15 cellular contexts compared by ENCODE assay signal in genomic region chr3:61078016-61078415, GRCh38.
DNase-seq lines count a peak whose midpoint lies in the region; TF ChIP-seq lines count a peak whose summit lies in the region.
"Had no signal": no experiment of that assay in that cellular context is flagged by ENCODE, and none has a peak within 500 bp of the region (broad histone marks: within the 10 kb centered on the region; RNA-seq: fewer than 3 reads in every experiment).

No MANE protein-coding gene starts in this region.

- H3K9me3 Mint-ChIP-seq in brain (peaks cover 0 to 3% (median 0%) of the 10 kb centered on the region in 5 experiments), neural crest cell (no peaks in the 10 kb centered on the region), type B pancreatic cell (no peaks in the 10 kb centered on the region), HFFc6 (peaks cover 11% of the 10 kb centered on the region)
- H3K9me3 Mint-ChIP-seq: CD4-positive, alpha-beta T cell; H9 had no signal

- H3K36me3 Mint-ChIP-seq in brain (no peaks in the 10 kb centered on the region), neural crest cell (ENCODE audit: low read depth) (no peaks in the 10 kb centered on the region), type B pancreatic cell (no peaks in the 10 kb centered on the region), HFFc6 (ENCODE audit: low read depth) (no peaks in the 10 kb centered on the region)
- H3K36me3 Mint-ChIP-seq: IgD-negative memory B cell had no signal

- H3K27ac Mint-ChIP-seq in brain (peak overlapping the region in 2 of 5 experiments; percentile 18 to 34), neural crest cell (ENCODE audit: unreplicated experiment) (peak overlapping the region; percentile 82), type B pancreatic cell (no peak overlapping the region), HFFc6 (no peak overlapping the region)
- H3K27ac Mint-ChIP-seq: CD4-positive, alpha-beta T cell; IgD-negative memory B cell had no signal

- TF ChIP-seq CTCF in brain (conservative IDR thresholded peaks at IDR 0.05) (no peak), neural crest cell (conservative IDR thresholded peaks at IDR 0.05) (no peak), type B pancreatic cell (conservative IDR thresholded peaks at IDR 0.05) (no peak), HFFc6 (IDR thresholded peaks at IDR 0.05) (no peak)

- H3K4me3 Mint-ChIP-seq in brain (peak overlapping the region in 4 of 5 experiments; percentile 1 to 60 (median 10)), neural crest cell (no peak overlapping the region), type B pancreatic cell (peak overlapping the region; percentile 10), HFFc6 (no peak overlapping the region)
- H3K4me3 Mint-ChIP-seq: CD4-positive, alpha-beta T cell; H9; IgD-negative memory B cell had no signal

- POLR2A ChIA-PET in HEK293T (lab: Yijun Ruan, JAX): no interaction called here

- CTCF ChIA-PET in HEK293T (lab: Yijun Ruan, JAX): no interaction called here

- DNase-seq in HEK293T (ENCODE audit: extremely low spot score) (no peak), neural crest cell (ENCODE audit: low read depth, low spot score) (no peak), type B pancreatic cell (ENCODE audit: extremely low spot score, unreplicated experiment) (no peak), dedifferentiated amniotic fluid mesenchymal stem cell (ENCODE audit: extremely low spot score) (no peak), HFFc6 (no peak)
- no peak for DNase-seq in activated CD4-positive, alpha-beta T cell treated with anti-CD3 and anti-CD28 coated beads, Interleukin-2, amount 50 U/mL, for 48 hours
- DNase-seq: ACHN; C1 segment of cervical spinal cord; Calu3; CD4-positive, alpha-beta T cell; DMS 273 treated with DMSO at 0.1 percent for 48 hours; GOT3; H9 had no signal

- peaks cover 8% of the 10 kb centered on the region for H3K27me3 Mint-ChIP-seq in brain
- no peaks in the 10 kb centered on the region for H3K27me3 Mint-ChIP-seq in neural crest cell (ENCODE audit: low read depth)
- H3K27me3 Mint-ChIP-seq in type B pancreatic cell: no peaks in the 10 kb centered on the region
- H3K27me3 Mint-ChIP-seq in HFFc6 (ENCODE audit: insufficient read depth): no peaks in the 10 kb centered on the region
- H3K27me3 Mint-ChIP-seq: CD4-positive, alpha-beta T cell; IgD-negative memory B cell had no signal

- H3K4me1 Mint-ChIP-seq in brain: peaks cover 53% of the 10 kb centered on the region
- peaks cover 45% of the 10 kb centered on the region for H3K4me1 Mint-ChIP-seq in neural crest cell
- peaks cover 40% of the 10 kb centered on the region for H3K4me1 Mint-ChIP-seq in type B pancreatic cell (ENCODE audit: unreplicated experiment)
- no peaks in the 10 kb centered on the region for H3K4me1 Mint-ChIP-seq in HFFc6 (ENCODE audit: low read depth)
- H3K4me1 Mint-ChIP-seq: IgD-negative memory B cell had no signal

TF ChIP-seq in HEK293T, 16 proteins besides CTCF, POLR2A, EP300 and RAD21:
- TF ChIP-seq, protein P1, sequence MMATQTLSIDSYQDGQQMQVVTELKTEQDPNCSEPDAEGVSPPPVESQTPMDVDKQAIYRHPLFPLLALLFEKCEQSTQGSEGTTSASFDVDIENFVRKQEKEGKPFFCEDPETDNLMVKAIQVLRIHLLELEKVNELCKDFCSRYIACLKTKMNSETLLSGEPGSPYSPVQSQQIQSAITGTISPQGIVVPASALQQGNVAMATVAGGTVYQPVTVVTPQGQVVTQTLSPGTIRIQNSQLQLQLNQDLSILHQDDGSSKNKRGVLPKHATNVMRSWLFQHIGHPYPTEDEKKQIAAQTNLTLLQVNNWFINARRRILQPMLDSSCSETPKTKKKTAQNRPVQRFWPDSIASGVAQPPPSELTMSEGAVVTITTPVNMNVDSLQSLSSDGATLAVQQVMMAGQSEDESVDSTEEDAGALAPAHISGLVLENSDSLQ (IDR thresholded peaks at IDR 0.05): peak; percentile 36; the same call in 1 of the 2 replicates
- no peak for TF ChIP-seq ZNF384 (IDR thresholded peaks at IDR 0.05)

Comparison
In these comparisons a context has a peak if more than half of its experiments do, and no peak if none do; other contexts are left out.
1. H3K4me3 Mint-ChIP-seq: peak in brain (4 of 5) and type B pancreatic cell (single experiment); none in neural crest cell (single experiment) and HFFc6 (single experiment).